In the genomic region with DNA sequence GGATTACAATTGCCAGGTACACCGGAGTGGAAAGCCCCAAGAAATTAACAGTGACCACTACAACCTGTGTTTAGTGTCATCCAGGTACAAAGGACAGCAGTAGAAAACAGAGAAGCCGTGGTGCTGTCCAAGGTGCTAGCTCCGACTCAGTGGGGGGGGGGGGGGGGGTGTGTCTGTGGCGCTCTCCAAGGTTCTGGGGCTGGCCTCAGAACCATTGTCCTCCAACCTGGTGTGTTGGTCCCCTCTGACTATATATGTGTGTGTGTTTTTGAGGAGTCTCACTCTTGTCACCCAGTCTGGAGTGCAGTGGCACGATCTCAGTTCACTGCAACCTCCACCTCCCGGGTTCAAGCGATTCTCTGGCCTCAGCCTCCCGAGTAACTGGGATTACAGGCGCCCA, we compare ENCODE assay signal across 9 cellular contexts. TPM values are rescaled to one million over a fixed set of nuclear protein-coding genes. Genes with fewer than 3 reads are reported as not detected.
DNase-seq lines count a peak whose midpoint lies in the region; ATAC-seq and TF ChIP-seq lines count a peak whose summit lies in the region.
"Had no signal": no experiment of that assay in that cellular context is flagged by ENCODE, and none has a peak within 500 bp of the region (broad histone marks: within the 10 kb centered on the region; RNA-seq: fewer than 3 reads in every experiment).

No MANE protein-coding gene starts in this region.

- no peaks in the 10 kb centered on the region for H3K27me3 Mint-ChIP-seq in activated T-cell treated with anti-CD3 and anti-CD28 coated beads, Interleukin-2, amount 50 U/mL, for 24 hours
- H3K27me3 Mint-ChIP-seq in osteocyte (ENCODE audit: unreplicated experiment), result no peaks in the 10 kb centered on the region

- no peak overlapping the region for H3K4me3 Mint-ChIP-seq in activated T-cell treated with anti-CD3 and anti-CD28 coated beads, Interleukin-2, amount 50 U/mL, for 24 hours
- H3K4me3 Mint-ChIP-seq in osteocyte (ENCODE audit: unreplicated experiment), result no peak overlapping the region

- ATAC-seq in GM21529 (IDR thresholded peaks at IDR 0.05; ENCODE audit: unreplicated experiment) (no peak), omental fat pad (ENCODE audit: low FRiP score) (no peak)

- TF ChIP-seq CTCF in omental fat pad (IDR thresholded peaks at IDR 0.05), result no peak
- TF ChIP-seq CTCF in osteocyte (IDR thresholded peaks at IDR 0.05), result no peak

- in situ Hi-C loops in KBM-7 (cut with MboI; ENCODE audit: low pct_unique_long_range_greater_than_20kb, low sequenced_read_pairs), result no loop called here

- no peaks in the 10 kb centered on the region for H3K9me3 Mint-ChIP-seq in activated T-cell treated with anti-CD3 and anti-CD28 coated beads, Interleukin-2, amount 50 U/mL, for 24 hours
- no peaks in the 10 kb centered on the region for H3K9me3 Mint-ChIP-seq in osteocyte (ENCODE audit: unreplicated experiment)

- DNase-seq in AG08396 (ENCODE audit: low spot score) (peak; percentile 73), KBM-7 (peak; percentile 66), kidney glomerular epithelial cell (lab: John Stamatoyannopoulos, UW) (peak; percentile 47), A172 (ENCODE audit: low spot score) (no peak), omental fat pad (ENCODE audit: low spot score) (no peak), osteocyte (ENCODE audit: extremely low spot score, unreplicated experiment) (no peak)
- peak; percentile 43 for DNase-seq in activated T-cell treated with anti-CD3 and anti-CD28 coated beads, Interleukin-2, amount 50 U/mL, for 24 hours

- H3K27ac Mint-ChIP-seq in activated T-cell treated with anti-CD3 and anti-CD28 coated beads, Interleukin-2, amount 50 U/mL, for 24 hours, result no peak overlapping the region
- no peak overlapping the region for H3K27ac Mint-ChIP-seq in osteocyte (ENCODE audit: unreplicated experiment)

- peaks cover 5% of the 10 kb centered on the region for H3K4me1 Mint-ChIP-seq in activated T-cell treated with anti-CD3 and anti-CD28 coated beads, Interleukin-2, amount 50 U/mL, for 24 hours (ENCODE audit: low read depth)
- no peaks in the 10 kb centered on the region for H3K4me1 Mint-ChIP-seq in osteocyte (ENCODE audit: unreplicated experiment)

- H3K36me3 Mint-ChIP-seq in activated T-cell treated with anti-CD3 and anti-CD28 coated beads, Interleukin-2, amount 50 U/mL, for 24 hours (ENCODE audit: low read depth), result no peaks in the 10 kb centered on the region
- H3K36me3 Mint-ChIP-seq in osteocyte (ENCODE audit: unreplicated experiment), result no peaks in the 10 kb centered on the region

RNA-seq across cellular contexts. Expression of a gene that starts 5.8 kb away (rescaled TPM):
- 10.1 and 16.3 TPM in 2 replicates for total RNA-seq in A172 (2014; rRNA removed; shearing (Covaris generic))
- 10 to 100 TPM in 1 of 4 donors, 1 to 10 TPM in 3; 4.1 to 10.1 (median 7.3) TPM for total RNA-seq in omental fat pad
- total RNA-seq in osteocyte, result 7.6 and 10.5 TPM in 2 replicates

RNA-seq across cellular contexts. Expression of a gene that starts 21.3 kb away (rescaled TPM):
- total RNA-seq in A172 (2014; rRNA removed; shearing (Covaris generic)), result 2.1 and 5.8 TPM in 2 replicates
- 1 to 10 TPM; 3.0 to 9.5 (median 5.9) TPM for total RNA-seq in omental fat pad
- 5.8 and 6.5 TPM in 2 replicates for total RNA-seq in osteocyte

RNA-seq across cellular contexts. Expression of a gene that starts 26.0 kb away (rescaled TPM):
- not detected in 2 replicates for total RNA-seq in A172 (2014; rRNA removed; shearing (Covaris generic))
- not detected for total RNA-seq in omental fat pad
- not detected in 2 replicates for total RNA-seq in osteocyte
- total RNA-seq: urinary bladder had no signal

RNA-seq across cellular contexts. Expression of a gene that starts 58.4 kb away (rescaled TPM):
- total RNA-seq in A172 (2014; rRNA removed; shearing (Covaris generic)), result 0.55 and 0.60 TPM in 2 replicates
- total RNA-seq in omental fat pad (1 to 10 TPM in 1 of 4 donors, under 1 TPM in 2, not detected in 1; 0.72 to 3.0 (median 0.82) TPM), osteocyte (not detected in 2 replicates)
- total RNA-seq: urinary bladder had no signal

Comparison
In these comparisons a context has a peak if more than half of its experiments do, and no peak if none do; other contexts are left out.
1. DNase-seq: peak in AG08396 (single experiment), KBM-7 (single experiment), activated T-cell treated with anti-CD3 and anti-CD28 coated beads, Interleukin-2, amount 50 U/mL, for 24 hours (single experiment) and kidney glomerular epithelial cell (single experiment); none in A172 (single experiment), omental fat pad (single experiment) and osteocyte (single experiment).